ENCODE assay signal across 29 cellular contexts in genomic region chr6:132481189-132481588, GRCh38. TPM values are rescaled to one million over a fixed set of nuclear protein-coding genes. Genes with fewer than 3 reads are reported as not detected.
DNase-seq lines count a peak whose midpoint lies in the region; ATAC-seq and TF ChIP-seq lines count a peak whose summit lies in the region.
"Had no signal": no experiment of that assay in that cellular context is flagged by ENCODE, and none has a peak within 500 bp of the region (broad histone marks: within the 10 kb centered on the region; RNA-seq: fewer than 3 reads in every experiment).

No MANE protein-coding gene starts in this region.

- no peak overlapping the region for H2AFZ ChIP-seq in osteoblast (ENCODE audit: low read length)

- no peaks in the 10 kb centered on the region for H3K9me3 ChIP-seq in osteoblast (ENCODE audit: low read depth, low read length)
- H3K9me3 ChIP-seq: HAP-1, left ventricle myocardium inferior, SK-N-SH, stomach, tibial nerve had no signal

- peak; percentile 57 for ATAC-seq in activated naive CD8-positive, alpha-beta T cell treated with anti-CD3 and anti-CD28 coated beads, Interleukin-2, amount 50 U/mL, for 24 hours
- peak; percentile 36 for ATAC-seq in GM21786 (IDR thresholded peaks at IDR 0.05; ENCODE audit: unreplicated experiment)
- peak; percentile 33 for ATAC-seq in activated B cell treated with CpG ODN at 0.5 μM for 24 hours (ENCODE audit: low read depth)
- no peak for ATAC-seq in GM21447 (IDR thresholded peaks at IDR 0.05; ENCODE audit: unreplicated experiment)
- ATAC-seq: natural killer cell treated with Interleukin-12 subunit alpha and Interleukin-12 subunit beta and Interleukin-15 and Interleukin-18, amount 100 ng/mL, for 72 hours had no signal

- no peaks in the 10 kb centered on the region for H3K36me3 ChIP-seq in osteoblast (ENCODE audit: insufficient read depth, low read length)
- H3K36me3 ChIP-seq: cardiac muscle cell, HAP-1, left ventricle myocardium inferior, tibial nerve had no signal

- no peaks in the 10 kb centered on the region for H3K27me3 Mint-ChIP-seq in activated naive CD8-positive, alpha-beta T cell treated with anti-CD3 and anti-CD28 coated beads, Interleukin-2, amount 50 U/mL, for 24 hours
- H3K27me3 Mint-ChIP-seq in activated naive CD8-positive, alpha-beta T cell treated with anti-CD3 and anti-CD28 coated beads for 36 hours = no peaks in the 10 kb centered on the region
- H3K27me3 Mint-ChIP-seq in activated B cell treated with CpG ODN at 0.5 μM for 24 hours = no peaks in the 10 kb centered on the region
- H3K27me3 Mint-ChIP-seq: activated naive CD4-positive, alpha-beta T cell treated with anti-CD3 and anti-CD28 coated beads, Interleukin-2, amount 50 U/mL, for 24 hours; natural killer cell treated with Interleukin-12 subunit alpha and Interleukin-12 subunit beta and Interleukin-15 and Interleukin-18, amount 100 ng/mL, for 72 hours had no signal

- H3K4me3 ChIP-seq in osteoblast (ENCODE audit: insufficient read depth, low read length) = no peak overlapping the region
- H3K4me3 ChIP-seq: cardiac muscle cell, coronary artery, HAP-1, left ventricle myocardium inferior, stomach, tibial nerve had no signal

- POLR2A ChIA-PET in activated B cell treated with CpG ODN at 0.5 μM for 24 hours (lab: Charles Lee) = interaction anchor here (1.6 to 1.7 kb wide), 2 partner anchors 32 to 333 kb away, joined by 4 read pairs; partner anchors contain the start of genes RPS12 and STX7

- no peaks in the 10 kb centered on the region for H3K36me3 Mint-ChIP-seq in activated naive CD8-positive, alpha-beta T cell treated with anti-CD3 and anti-CD28 coated beads, Interleukin-2, amount 50 U/mL, for 24 hours (ENCODE audit: low read depth)
- H3K36me3 Mint-ChIP-seq in activated naive CD8-positive, alpha-beta T cell treated with anti-CD3 and anti-CD28 coated beads for 36 hours = peaks cover 4% of the 10 kb centered on the region
- H3K36me3 Mint-ChIP-seq in activated B cell treated with CpG ODN at 0.5 μM for 24 hours (ENCODE audit: low read depth) = peaks cover 52% of the 10 kb centered on the region
- H3K36me3 Mint-ChIP-seq: natural killer cell treated with Interleukin-12 subunit alpha and Interleukin-12 subunit beta and Interleukin-15 and Interleukin-18, amount 100 ng/mL, for 72 hours had no signal

- H3K27ac ChIP-seq in osteoblast (ENCODE audit: low read depth, low read length) = no peak overlapping the region
- H3K27ac ChIP-seq: cardiac muscle cell, coronary artery, left ventricle myocardium inferior, stomach, tibial nerve had no signal

- peak overlapping the region; percentile 16 for H3K27ac Mint-ChIP-seq in activated naive CD8-positive, alpha-beta T cell treated with anti-CD3 and anti-CD28 coated beads, Interleukin-2, amount 50 U/mL, for 24 hours
- no peak overlapping the region for H3K27ac Mint-ChIP-seq in activated naive CD8-positive, alpha-beta T cell treated with anti-CD3 and anti-CD28 coated beads for 36 hours
- peak overlapping the region; percentile 66 for H3K27ac Mint-ChIP-seq in activated B cell treated with CpG ODN at 0.5 μM for 24 hours
- H3K27ac Mint-ChIP-seq: activated naive CD4-positive, alpha-beta T cell treated with anti-CD3 and anti-CD28 coated beads, Interleukin-2, amount 50 U/mL, for 24 hours; natural killer cell treated with Interleukin-12 subunit alpha and Interleukin-12 subunit beta and Interleukin-15 and Interleukin-18, amount 100 ng/mL, for 72 hours; T-helper 1 cell treated with Interleukin-12 subunit alpha and Interleukin-12 subunit beta and Interleukin-4 antibody, amounts not matched to agents 30 μg/mL and 1 μg/mL, for 36 hours had no signal

- peaks cover 6% of the 10 kb centered on the region for H3K4me1 ChIP-seq in osteoblast (ENCODE audit: insufficient read depth, low read length)

- H3K4me2 ChIP-seq in osteoblast (ENCODE audit: insufficient read depth, low read length) = no peak overlapping the region
- H3K4me2 ChIP-seq: SK-N-SH had no signal

- H3K4me1 Mint-ChIP-seq in activated naive CD8-positive, alpha-beta T cell treated with anti-CD3 and anti-CD28 coated beads, Interleukin-2, amount 50 U/mL, for 24 hours = peaks cover 22% of the 10 kb centered on the region
- peaks cover 22% of the 10 kb centered on the region for H3K4me1 Mint-ChIP-seq in activated naive CD8-positive, alpha-beta T cell treated with anti-CD3 and anti-CD28 coated beads for 36 hours
- H3K4me1 Mint-ChIP-seq in activated B cell treated with CpG ODN at 0.5 μM for 24 hours = peaks cover 94% of the 10 kb centered on the region

- peaks cover 22% of the 10 kb centered on the region for H4K20me1 ChIP-seq in osteoblast (ENCODE audit: insufficient read depth, low read length)

- no peak for TF ChIP-seq CTCF in activated B cell treated with CpG ODN at 0.5 μM for 24 hours (IDR thresholded peaks at IDR 0.05)
- no peak for TF ChIP-seq CTCF in osteoblast (IDR thresholded peaks at IDR 0.05; ENCODE audit: extremely low read depth, low read depth, low read length)

- no peaks in the 10 kb centered on the region for H3K27me3 ChIP-seq in osteoblast (ENCODE audit: insufficient read depth, low read length)
- H3K27me3 ChIP-seq: cardiac muscle cell, stomach, tibial nerve had no signal

- H3K4me3 Mint-ChIP-seq in activated naive CD8-positive, alpha-beta T cell treated with anti-CD3 and anti-CD28 coated beads, Interleukin-2, amount 50 U/mL, for 24 hours = no peak overlapping the region
- no peak overlapping the region for H3K4me3 Mint-ChIP-seq in activated naive CD8-positive, alpha-beta T cell treated with anti-CD3 and anti-CD28 coated beads for 36 hours
- no peak overlapping the region for H3K4me3 Mint-ChIP-seq in activated B cell treated with CpG ODN at 0.5 μM for 24 hours
- H3K4me3 Mint-ChIP-seq: activated naive CD4-positive, alpha-beta T cell treated with anti-CD3 and anti-CD28 coated beads, Interleukin-2, amount 50 U/mL, for 24 hours; natural killer cell treated with Interleukin-12 subunit alpha and Interleukin-12 subunit beta and Interleukin-15 and Interleukin-18, amount 100 ng/mL, for 72 hours; T-helper 1 cell treated with Interleukin-12 subunit alpha and Interleukin-12 subunit beta and Interleukin-4 antibody, amounts not matched to agents 30 μg/mL and 1 μg/mL, for 36 hours had no signal

- peaks cover 74% of the 10 kb centered on the region for H3K79me2 ChIP-seq in osteoblast (ENCODE audit: insufficient read depth, low read length)

- intact Hi-C loops in activated B cell treated with CpG ODN at 0.5 μM for 24 hours (cut with micrococcal nuclease) = loop anchor here (1.0 to 5.0 kb wide), 4 partner anchors 9 to 569 kb away; no protein-coding TSS in a partner anchor

- H3K9me3 Mint-ChIP-seq in activated naive CD8-positive, alpha-beta T cell treated with anti-CD3 and anti-CD28 coated beads, Interleukin-2, amount 50 U/mL, for 24 hours = no peaks in the 10 kb centered on the region
- H3K9me3 Mint-ChIP-seq in activated naive CD8-positive, alpha-beta T cell treated with anti-CD3 and anti-CD28 coated beads for 36 hours = no peaks in the 10 kb centered on the region
- H3K9me3 Mint-ChIP-seq in activated B cell treated with CpG ODN at 0.5 μM for 24 hours = no peaks in the 10 kb centered on the region
- H3K9me3 Mint-ChIP-seq: activated naive CD4-positive, alpha-beta T cell treated with anti-CD3 and anti-CD28 coated beads, Interleukin-2, amount 50 U/mL, for 24 hours; natural killer cell treated with Interleukin-12 subunit alpha and Interleukin-12 subunit beta and Interleukin-15 and Interleukin-18, amount 100 ng/mL, for 72 hours; T-helper 1 cell treated with Interleukin-12 subunit alpha and Interleukin-12 subunit beta and Interleukin-4 antibody, amounts not matched to agents 30 μg/mL and 1 μg/mL, for 36 hours had no signal

- CTCF ChIA-PET in activated B cell treated with CpG ODN at 0.5 μM for 24 hours (lab: Charles Lee) = interaction anchor here (2.0 to 7.6 kb wide), 3 partner anchors 180 to 202 kb away, joined by 8 to 147 read pairs (median 22); no protein-coding TSS in a partner anchor

- no peak for DNase-seq in activated naive CD8-positive, alpha-beta T cell treated with anti-CD3 and anti-CD28 coated beads, Interleukin-2, amount 50 U/mL, for 24 hours
- DNase-seq in activated naive CD8-positive, alpha-beta T cell treated with anti-CD3 and anti-CD28 coated beads for 36 hours = no peak
- no peak for DNase-seq in activated B cell treated with CpG ODN at 0.5 μM for 24 hours
- no peak for DNase-seq in NCI-H2196 (lab: John Stamatoyannopoulos, UW; ENCODE audit: unreplicated experiment)
- no peak for DNase-seq in osteoblast (ENCODE audit: insufficient read length, low spot score, missing footprints)
- DNase-seq: ACHN; aorta; DND-41; effector memory CD4-positive, alpha-beta T cell; glutamatergic neuron; islet precursor cell; left ventricle myocardium inferior; NCI-H187 treated with DMSO at 0.1 percent for 48 hours; NCI-H2171 treated with DMSO at 0.1 percent for 48 hours; NCI-H524 treated with DMSO at 0.1 percent for 48 hours; SK-N-SH; stomach had no signal

RNA-seq across cellular contexts. Expression of gene STX7, which starts 31.7 kb away (rescaled TPM):
- 10 to 100 TPM; 14.8 to 16.3 TPM for total RNA-seq in activated naive CD8-positive, alpha-beta T cell treated with anti-CD3 and anti-CD28 coated beads for 36 hours
- 109 and 138 TPM in 2 replicates for total RNA-seq in activated B cell treated with CpG ODN at 0.5 μM for 24 hours
- 41.5 and 43.8 TPM in 2 replicates for total RNA-seq in osteoblast

RNA-seq across cellular contexts. Expression of gene TAAR9, which starts 56.9 kb away (rescaled TPM):
- not detected for total RNA-seq in activated naive CD8-positive, alpha-beta T cell treated with anti-CD3 and anti-CD28 coated beads for 36 hours
- total RNA-seq in activated B cell treated with CpG ODN at 0.5 μM for 24 hours = not detected in 2 replicates
- not detected in 2 replicates for total RNA-seq in osteoblast
- total RNA-seq: activated CD8-positive, alpha-beta memory T cell treated with anti-CD3 and anti-CD28 coated beads for 36 hours; aorta; cardiac muscle cell; epithelial cell of proximal tubule; left ventricle myocardium inferior; natural killer cell treated with Interleukin-12 subunit alpha and Interleukin-12 subunit beta and Interleukin-15 and Interleukin-18, amount 100 ng/mL, for 72 hours; osteocyte; stomach; tibial nerve had no signal
